In genomic region chr10:30644408-30644861, GRCh38 we compare ENCODE assay signal across 11 cellular contexts. TPM values are rescaled to one million over a fixed set of nuclear protein-coding genes. Genes with fewer than 3 reads are reported as not detected.
DNase-seq lines count a peak whose midpoint lies in the region; ATAC-seq, FAIRE-seq and TF ChIP-seq lines count a peak whose summit lies in the region.
"Not testable (repeated sequence)": the region's sequence is repeated elsewhere in the genome, so short reads cannot be mapped to it uniquely, and the experiment has no call there.
"Had no signal": no experiment of that assay in that cellular context is flagged by ENCODE, and none has a peak within 500 bp of the region (broad histone marks: within the 10 kb centered on the region; RNA-seq: fewer than 3 reads in every experiment).

No MANE protein-coding gene starts in this region.

- H2BK15ac ChIP-seq in H1 (ENCODE audit: low read length); mesenchymal stem cell (ENCODE audit: low read depth, poor library complexity, severe bottlenecking): not testable (repeated sequence)

- not testable (repeated sequence) for TF ChIP-seq POLR2A in H1 (IDR thresholded peaks at IDR 0.05; ENCODE audit: control extremely low read depth in 1 of 2, low read depth in 2 of 2, low read length in 2 of 2)

- not testable (repeated sequence) for H3K23ac ChIP-seq in H1 (ENCODE audit: insufficient read length); mesenchymal stem cell (ENCODE audit: low read length in 2 of 2)

- H3K4me3 ChIP-seq in SK-N-SH (ENCODE audit: low read depth in 2 of 2, low read length in 1 of 2); H1 (ENCODE audit: extremely low read depth in 1 of 4, insufficient read depth in 2 of 4, low read depth in 3 of 4, low read length in 4 of 4); right cardiac atrium (ENCODE audit: low read length); mesenchymal stem cell (ENCODE audit: insufficient read depth in 1 of 2, low read depth in 1 of 2, low read length in 2 of 2); smooth muscle cell: not testable (repeated sequence)

- not testable (repeated sequence) for H3K23me2 ChIP-seq in H1 (ENCODE audit: low read depth, low read length)

- peak overlapping the region; percentile 53 for H3K4ac ChIP-seq in H1 (replicated peaks; ENCODE audit: insufficient read length, low read depth, low read length)
- H3K4ac ChIP-seq in mesenchymal stem cell (ENCODE audit: low read depth in 1 of 2, low read length in 2 of 2): not testable (repeated sequence)

- not testable (repeated sequence) for H4K20me1 ChIP-seq in SK-N-SH (ENCODE audit: insufficient read depth); H1 (replicated peaks in 1 of 2; ENCODE audit: control insufficient read depth in 1 of 2, insufficient read depth in 2 of 2, low read length in 2 of 2); smooth muscle cell (ENCODE audit: low read depth)

- not testable (repeated sequence) for H3K36me3 ChIP-seq in SK-N-SH (replicated peaks in 1 of 2; ENCODE audit: control insufficient read depth in 1 of 2, insufficient read depth in 2 of 2, low read length in 1 of 2); H1 (ENCODE audit: control insufficient read depth in 2 of 4, insufficient read depth in 4 of 4, low read length in 3 of 4); mesenchymal stem cell (ENCODE audit: control insufficient read depth in 1 of 2, insufficient read depth in 2 of 2, low read depth in 1 of 2, low read length in 2 of 2); smooth muscle cell (ENCODE audit: low read depth)

- H2BK12ac ChIP-seq in H1 (ENCODE audit: low read depth, low read length); mesenchymal stem cell (ENCODE audit: low read length in 2 of 2): not testable (repeated sequence)

- ATAC-seq in right cardiac atrium: peak; percentile 44 to 65

- TF ChIP-seq EP300 in SK-N-SH (IDR thresholded peaks at IDR 0.05; ENCODE audit: borderline replicate concordance in 1 of 2, low read depth in 1 of 2, low read length in 1 of 2); H1 (IDR thresholded peaks at IDR 0.05; ENCODE audit: borderline replicate concordance in 1 of 2, low read depth in 2 of 2, low read length in 2 of 2): not testable (repeated sequence)

- H2BK5ac ChIP-seq in H1 (ENCODE audit: low read depth, low read length); mesenchymal stem cell (ENCODE audit: low read depth, low read length, poor library complexity, severe bottlenecking): not testable (repeated sequence)

- peak overlapping the region; percentile 16; the same call in 1 of the 2 replicates for H2AFZ ChIP-seq in SK-N-SH (ENCODE audit: low read depth)
- not testable (repeated sequence) for H2AFZ ChIP-seq in H1 (ENCODE audit: low read length); mesenchymal stem cell (ENCODE audit: low read depth, low read length); smooth muscle cell (ENCODE audit: low read depth)

- TF ChIP-seq RAD21 in SK-N-SH (IDR thresholded peaks at IDR 0.05; ENCODE audit: low read length); H1 (IDR thresholded peaks at IDR 0.05 in 1 of 2, conservative IDR thresholded peaks at IDR 0.05 in 1 of 2; ENCODE audit: low read depth in 2 of 2, low read length in 2 of 2): not testable (repeated sequence)

- not testable (repeated sequence) for FAIRE-seq in H1 (lab: Jason Lieb, UNC)

- not testable (repeated sequence) for H3K18ac ChIP-seq in H1 (ENCODE audit: extremely low read depth, low read length); mesenchymal stem cell (ENCODE audit: low read depth in 1 of 2, low read length in 2 of 2)

- H3F3A ChIP-seq in SK-N-SH (replicated peaks; ENCODE audit: insufficient read depth); smooth muscle cell (ENCODE audit: low read depth): not testable (repeated sequence)

- not testable (repeated sequence) for H3K27ac ChIP-seq in SK-N-SH (ENCODE audit: low read depth in 2 of 2, low read length in 1 of 2); H1 (ENCODE audit: low read depth, low read length); mesenchymal stem cell (ENCODE audit: low read length, poor library complexity, severe bottlenecking)
- peak overlapping the region; percentile 85 for H3K27ac ChIP-seq in right cardiac atrium (ENCODE audit: low read length)
- H3K27ac ChIP-seq in smooth muscle cell (ENCODE audit: low read depth): peak overlapping the region; percentile 12

- H3K56ac ChIP-seq in H1 (replicated peaks; ENCODE audit: insufficient read length, low read depth, low read length): not testable (repeated sequence)

- H3K9ac ChIP-seq in SK-N-SH; H1 (replicated peaks in 1 of 4; ENCODE audit: extremely low read depth in 1 of 4, low read depth in 3 of 4, low read length in 3 of 4); mesenchymal stem cell (ENCODE audit: low read length); smooth muscle cell (ENCODE audit: low read depth): not testable (repeated sequence)

- H3K79me1 ChIP-seq in H1 (ENCODE audit: low read depth, low read length); mesenchymal stem cell (replicated peaks; ENCODE audit: low read length, poor library complexity, severe bottlenecking): not testable (repeated sequence)

- not testable (repeated sequence) for H3K14ac ChIP-seq in H1 (ENCODE audit: insufficient read length); mesenchymal stem cell (ENCODE audit: low read length in 2 of 2)

- 91% methylated on average over 5 of the region's 5 CpGs for WGBS in SK-N-SH (ENCODE audit: low lambda C conversion rate)
- 93% methylated on average over 5 of the region's 5 CpGs; no CpG with 5 or more reads in 1 of the 2 experiments for WGBS in H1 (ENCODE audit: extremely low coverage in 1 of 2, insufficient coverage in 1 of 2, insufficient read length in 1 of 2, insufficient replicate concordance in 2 of 2, low coverage in 1 of 2, low lambda C conversion rate in 2 of 2, missing lambda C conversion rate in 1 of 2), 2 experiments
- 32% methylated on average over 5 of the region's 5 CpGs for whole genome bisulfite sequencing in right cardiac atrium
- WGBS in mesenchymal stem cell: 63% methylated on average over 4 of the region's 5 CpGs
- 26% methylated on average over 5 of the region's 5 CpGs for WGBS in smooth muscle cell (ENCODE audit: low lambda C conversion rate)

- CTCF ChIA-PET in SK-N-SH (lab: Yijun Ruan, JAX): not testable (repeated sequence)
- CTCF ChIA-PET in H1 (lab: Charles Lee; ENCODE audit: partially characterized antibody): interaction anchor here (0.6 to 1.9 kb wide), 4 partner anchors 14 to 312 kb away, joined by 3 to 7 read pairs (median 3); no protein-coding TSS in a partner anchor

- H3K4me1 ChIP-seq in SK-N-SH (ENCODE audit: control insufficient read depth in 1 of 2, insufficient read depth in 2 of 2, low read depth in 1 of 2, low read length in 1 of 2); H1 (replicated peaks in 1 of 4; ENCODE audit: control insufficient read depth in 3 of 4, insufficient read depth in 4 of 4, low read length in 3 of 4); right cardiac atrium (ENCODE audit: control insufficient read depth, insufficient read depth, low read length); mesenchymal stem cell (ENCODE audit: control insufficient read depth, insufficient read depth, low read depth, low read length); smooth muscle cell (ENCODE audit: low read depth): not testable (repeated sequence)

- H3K27me3 ChIP-seq in SK-N-SH (ENCODE audit: insufficient read depth); H1 (replicated peaks in 1 of 4; ENCODE audit: control insufficient read depth in 3 of 4, extremely low read depth in 1 of 4, insufficient read depth in 3 of 4, low read length in 3 of 4); right cardiac atrium (ENCODE audit: control insufficient read depth, insufficient read depth); mesenchymal stem cell (ENCODE audit: control insufficient read depth in 1 of 2, insufficient read depth in 1 of 2, low read length in 2 of 2); smooth muscle cell (ENCODE audit: low read depth): not testable (repeated sequence)

- H3K9me3 ChIP-seq in SK-N-SH; H1 (ENCODE audit: insufficient read depth in 2 of 2, low read depth in 1 of 2, low read length in 1 of 2); right cardiac atrium (ENCODE audit: control insufficient read depth, low read length); mesenchymal stem cell (ENCODE audit: control insufficient read depth, low read length); smooth muscle cell (replicated peaks; ENCODE audit: low read depth): not testable (repeated sequence)

- H2AK5ac ChIP-seq in H1 (ENCODE audit: low read depth, low read length); mesenchymal stem cell (ENCODE audit: low read length, severe bottlenecking): not testable (repeated sequence)

- not testable (repeated sequence) for H3K79me2 ChIP-seq in SK-N-SH (ENCODE audit: insufficient read depth); H1 (ENCODE audit: control insufficient read depth in 1 of 2, insufficient read depth in 2 of 2, low read length in 2 of 2); smooth muscle cell (ENCODE audit: low read depth)

- H3K9me2 ChIP-seq in SK-N-SH: not testable (repeated sequence)

- peak; percentile 74 for DNase-seq in EH (ENCODE audit: low read depth)
- not testable (repeated sequence) for DNase-seq in SK-N-SH; right cardiac atrium; smooth muscle cell (lab: John Stamatoyannopoulos, UW; ENCODE audit: unreplicated experiment)
- DNase-seq in astrocyte of the hippocampus (ENCODE audit: low read depth, low spot score): peak; percentile 6
- peak in 1 of 2 experiments; percentile 14 for DNase-seq in H1 (ENCODE audit: low read depth in 1 of 2, low spot score in 2 of 2)
- DNase-seq in cardiac septum (ENCODE audit: low spot score): peak; percentile 27
- DNase-seq in mesenchymal stem cell: peak; percentile 35

- intact Hi-C loops in cardiac septum (cut with DNase I); right cardiac atrium (cut with DNase I): not testable (repeated sequence)

- H4K8ac ChIP-seq in H1 (ENCODE audit: extremely low read depth, insufficient read depth, low read length); mesenchymal stem cell (ENCODE audit: low read length): not testable (repeated sequence)

- not testable (repeated sequence) for H2BK20ac ChIP-seq in H1 (ENCODE audit: low read length)

- not testable (repeated sequence) for TF ChIP-seq CTCF in SK-N-SH (IDR thresholded peaks at IDR 0.05); H1 (IDR thresholded peaks at IDR 0.05; ENCODE audit: control extremely low read depth in 1 of 3, insufficient read depth in 1 of 3, low read depth in 1 of 3, low read length in 3 of 3); smooth muscle cell (IDR thresholded peaks at IDR 0.05; ENCODE audit: borderline replicate concordance, insufficient read depth, poor library complexity, severe bottlenecking)

- not testable (repeated sequence) for H2BK120ac ChIP-seq in H1 (replicated peaks; ENCODE audit: low read depth, low read length); mesenchymal stem cell (ENCODE audit: low read depth, low read length)

- not testable (repeated sequence) for H3K4me2 ChIP-seq in SK-N-SH; H1 (ENCODE audit: insufficient read depth in 1 of 2, low read depth in 2 of 2, low read length in 2 of 2); mesenchymal stem cell (ENCODE audit: low read length, poor library complexity, severe bottlenecking)
- H3K4me2 ChIP-seq in smooth muscle cell: peak overlapping the region; percentile 52

- POLR2A ChIA-PET in SK-N-SH (lab: Yijun Ruan, JAX); H1 (lab: Charles Lee; ENCODE audit: partially characterized antibody): not testable (repeated sequence)

- not testable (repeated sequence) for H4K91ac ChIP-seq in H1 (replicated peaks; ENCODE audit: insufficient read length, low read length); mesenchymal stem cell (ENCODE audit: low read length)

- H4K5ac ChIP-seq in H1 (ENCODE audit: insufficient read length, low read depth, low read length): not testable (repeated sequence)

RNA-seq across cellular contexts. Expression of gene LYZL2, which starts 14.9 kb away (rescaled TPM):
- polyA plus RNA-seq in SK-N-SH (2012; rRNA removed) (not detected in 2 replicates), H1 (2011; rRNA removed) (not detected in 2 replicates), right cardiac atrium (not detected), smooth muscle cell (not detected in 2 replicates)
- not detected in 2 replicates for polyA plus RNA-seq in SK-N-SH (2012; cell fraction: cytosol; rRNA removed)
- not detected in 2 replicates for polyA plus RNA-seq in SK-N-SH (2012; cell fraction: nucleus; rRNA removed)
- not detected in 2 replicates for total RNA-seq in H1 (2021; fragmentation: NEBNext Ultra II Directional; extraction: Animal tissue kit (Norgen Biotek cat#: 25700))
- polyA plus RNA-seq in H1 (2011; cell fraction: cytosol; rRNA removed): not detected
- not detected for polyA plus RNA-seq in H1 (2011; cell fraction: nucleus; rRNA removed)
- polyA plus RNA-seq in H1 (2012, experiment 1 of 2): not detected in 4 replicates
- polyA plus RNA-seq in H1 (2012, experiment 2 of 2): not detected
- polyA plus RNA-seq in H1 (2013, experiment 1 of 2): not detected
- not detected for polyA plus RNA-seq in H1 (2013, experiment 2 of 2)
- not detected in 2 replicates for polyA minus RNA-seq in H1 (2011; rRNA and poly(A)+ RNA removed)
- polyA minus RNA-seq in H1 (2011; cell fraction: cytosol; rRNA and poly(A)+ RNA removed): not detected
- not detected for polyA minus RNA-seq in H1 (2011; cell fraction: nucleus; rRNA and poly(A)+ RNA removed)
- total RNA-seq in cardiac septum (not detected), right cardiac atrium (not detected), smooth muscle cell (not detected in 2 replicates)
- not detected for polyA plus RNA-seq in mesenchymal stem cell (2013, experiment 1 of 2)
- polyA plus RNA-seq in mesenchymal stem cell (2013, experiment 2 of 2): not detected
- total RNA-seq: Caco-2; CD4-positive, alpha-beta memory T cell; HT1080 had no signal
- polyA plus RNA-seq: CD4-positive, alpha-beta memory T cell had no signal
